8 cellular contexts compared by ENCODE assay signal in genomic region chr9:137189297-137190295, GRCh38. TPM values are rescaled to one million over a fixed set of nuclear protein-coding genes. Genes with fewer than 3 reads are reported as not detected.
DNase-seq lines count a peak whose midpoint lies in the region; ATAC-seq and TF ChIP-seq lines count a peak whose summit lies in the region.

No MANE protein-coding gene starts in this region.

- H3K9ac ChIP-seq in skeletal muscle satellite cell (ENCODE audit: low read depth, low read length) = peak overlapping the region; percentile 95

- TF ChIP-seq POLR2A in gastroesophageal sphincter (IDR thresholded peaks at IDR 0.05) = no peak

- H3K27me3 ChIP-seq in GM23338 (ENCODE audit: insufficient read depth) (no peaks in the 10 kb centered on the region), gastroesophageal sphincter (no peaks in the 10 kb centered on the region), skeletal muscle satellite cell (ENCODE audit: control insufficient read depth, insufficient read depth, low read length) (no peaks in the 10 kb centered on the region)

- H3K4me1 ChIP-seq in GM23338 (ENCODE audit: insufficient read depth) (peaks cover 13% of the 10 kb centered on the region), gastroesophageal sphincter (peaks cover 6 to 79% (median 36%) of the 10 kb centered on the region in 3 donors), skeletal muscle satellite cell (ENCODE audit: control insufficient read depth, insufficient read depth, low read length) (peaks cover 25% of the 10 kb centered on the region)

- ATAC-seq in GM23338 = no peak
- no peak for ATAC-seq in T-helper 17 cell
- no peak for ATAC-seq in gastroesophageal sphincter

- no peaks in the 10 kb centered on the region for H3K9me2 ChIP-seq in GM23338 (ENCODE audit: insufficient read depth)

- H3K4me3 Mint-ChIP-seq in GM23338 (peak overlapping the region; percentile 90), T-helper 17 cell (peak overlapping the region; percentile 94)

- DNase-seq in GM23338 (ENCODE audit: low spot score) (no peak), T-helper 17 cell (no peak), A172 (ENCODE audit: low spot score) (no peak), NCI-H2029 treated with DMSO at 0.1 percent for 48 hours (lab: John Stamatoyannopoulos, UW) (no peak), globus pallidus (ENCODE audit: low spot score) (no peak)
- no peak for DNase-seq in stimulated activated naive CD4-positive, alpha-beta T cell treated with Interleukin-2 at 50 U/mL for 16 hours (lab: John Stamatoyannopoulos, UW)

- H3F3A ChIP-seq in GM23338 (replicated peaks; ENCODE audit: low read depth) = 0 out of 2 replicates have a peak, but pooled peaks cover 4% of the 10 kb centered on the region

- H3K27ac ChIP-seq in GM23338 (ENCODE audit: low read depth) (no peak overlapping the region), gastroesophageal sphincter (peak overlapping the region; percentile 75 to 99 (median 98))

- no peak for TF ChIP-seq EP300 in gastroesophageal sphincter (IDR thresholded peaks at IDR 0.05)

- peaks cover 13% of the 10 kb centered on the region for H3K27me3 Mint-ChIP-seq in GM23338 (ENCODE audit: insufficient read depth, low read depth, poor library complexity)
- H3K27me3 Mint-ChIP-seq in T-helper 17 cell = no peaks in the 10 kb centered on the region

- H3K9me3 ChIP-seq in T-helper 17 cell (ENCODE audit: control insufficient read depth, low read length, poor library complexity, severe bottlenecking) (no peaks in the 10 kb centered on the region), gastroesophageal sphincter (no peaks in the 10 kb centered on the region), skeletal muscle satellite cell (replicated peaks; ENCODE audit: low read length) (no peaks in the 10 kb centered on the region)

- H3K4me3 ChIP-seq in GM23338 (peak overlapping the region; percentile 94), gastroesophageal sphincter (peak overlapping the region; percentile 63 to 75), skeletal muscle satellite cell (ENCODE audit: low read length) (peak overlapping the region; percentile 95)

- no peaks in the 10 kb centered on the region for H3K9me3 Mint-ChIP-seq in GM23338

- H3K27ac Mint-ChIP-seq in GM23338 (peak overlapping the region; percentile 95), T-helper 17 cell (peak overlapping the region; percentile 89)

- H2AFZ ChIP-seq in GM23338 = no peak overlapping the region

- H3K36me3 ChIP-seq in GM23338 (ENCODE audit: insufficient read depth) = no peaks in the 10 kb centered on the region
- peaks cover 0 to 46% of the 10 kb centered on the region in 2 donors for H3K36me3 ChIP-seq in gastroesophageal sphincter
- peaks cover 38% of the 10 kb centered on the region for H3K36me3 ChIP-seq in skeletal muscle satellite cell (ENCODE audit: insufficient read depth, low read length)

- peaks cover 26% of the 10 kb centered on the region for H3K79me2 ChIP-seq in GM23338 (replicated peaks; ENCODE audit: insufficient read depth)

- H3K4me1 Mint-ChIP-seq in GM23338 (peaks cover 9% of the 10 kb centered on the region), T-helper 17 cell (peaks cover 22% of the 10 kb centered on the region)

- H3K4me2 ChIP-seq in GM23338 (peak overlapping the region; percentile 93), skeletal muscle satellite cell (ENCODE audit: low read length) (peak overlapping the region; percentile 94)

- peaks cover 5% of the 10 kb centered on the region for H3K36me3 Mint-ChIP-seq in GM23338 (ENCODE audit: low read depth)
- no peaks in the 10 kb centered on the region for H3K36me3 Mint-ChIP-seq in T-helper 17 cell (ENCODE audit: low read depth)

- WGBS in gastroesophageal sphincter (ENCODE audit: low coverage in 1 of 2), 2 donors = 42% methylated on average over 5 of the region's 23 CpGs; no CpG with 5 or more reads in 1 of the 2 donors

- H4K20me1 ChIP-seq in GM23338 (replicated peaks; ENCODE audit: insufficient read depth) = peaks cover 5% of the 10 kb centered on the region; the same call in 1 of the 2 replicates

- no peak for TF ChIP-seq CTCF in GM23338 (conservative IDR thresholded peaks at IDR 0.05; ENCODE audit: low read depth in 2 of 2)
- peak in 1 of 4 experiments; percentile 13 for TF ChIP-seq CTCF in gastroesophageal sphincter (IDR thresholded peaks at IDR 0.05)

TF ChIP-seq in GM23338, 12 proteins besides CTCF, POLR2A, EP300 and RAD21 (continues in another document):
- TF ChIP-seq CREB1 (CRISPR knock-in tag; IDR thresholded peaks at IDR 0.05; ENCODE audit: low read depth) (no peak), NANOG (IDR thresholded peaks at IDR 0.05; ENCODE audit: borderline replicate concordance) (no peak), STAT1 (IDR thresholded peaks at IDR 0.05; ENCODE audit: unreplicated experiment) (no peak), REST (IDR thresholded peaks at IDR 0.05; ENCODE audit: unreplicated experiment) (no peak)

RNA-seq across cellular contexts. Expression of gene SSNA1, which starts 1.1 kb away (rescaled TPM):
- total RNA-seq in GM23338 (2014; rRNA removed; shearing (Covaris generic)) = 91.5 and 132 TPM in 2 replicates
- 154 TPM in 2 replicates for polyA plus RNA-seq in GM23338 (2016; fragmentation: Nextera tagmentation; extraction: Ambion mirVana)
- total RNA-seq in T-helper 17 cell = 10 to 100 TPM; 39.4 to 48.3 TPM
- total RNA-seq in gastroesophageal sphincter = 10 to 100 TPM; 56.8 to 99.0 (median 73.8) TPM
- total RNA-seq in skeletal muscle satellite cell (2012; rRNA removed) = 64.6 and 103 TPM in 2 replicates
- total RNA-seq in A172 (2014; rRNA removed; shearing (Covaris generic)) = 257 and 270 TPM in 2 replicates

RNA-seq across cellular contexts. Expression of gene ANAPC2, which starts 1.2 kb away (rescaled TPM):
- 41.5 and 42.9 TPM in 2 replicates for total RNA-seq in GM23338 (2014; rRNA removed; shearing (Covaris generic))
- polyA plus RNA-seq in GM23338 (2016; fragmentation: Nextera tagmentation; extraction: Ambion mirVana) = 16.4 and 19.2 TPM in 2 replicates
- total RNA-seq in T-helper 17 cell (100 to 1,000 TPM; 114 to 116 TPM), gastroesophageal sphincter (10 to 100 TPM; 11.9 to 32.1 (median 23.7) TPM)
- total RNA-seq in skeletal muscle satellite cell (2012; rRNA removed) = 17.5 and 21.5 TPM in 2 replicates
- 23.1 and 29.2 TPM in 2 replicates for total RNA-seq in A172 (2014; rRNA removed; shearing (Covaris generic))

RNA-seq across cellular contexts. Expression of gene TPRN, which starts 10.9 kb away (rescaled TPM):
- total RNA-seq in GM23338 (2014; rRNA removed; shearing (Covaris generic)) = 29.2 and 29.3 TPM in 2 replicates
- 6.4 and 9.1 TPM in 2 replicates for polyA plus RNA-seq in GM23338 (2016; fragmentation: Nextera tagmentation; extraction: Ambion mirVana)
- total RNA-seq in T-helper 17 cell (1 to 10 TPM; 5.7 to 6.3 TPM), gastroesophageal sphincter (10 to 100 TPM in 1 of 4 donors, 1 to 10 TPM in 3; 3.6 to 11.6 (median 6.1) TPM)
- total RNA-seq in skeletal muscle satellite cell (2012; rRNA removed) = 7.9 and 8.6 TPM in 2 replicates
- 26.9 and 34.5 TPM in 2 replicates for total RNA-seq in A172 (2014; rRNA removed; shearing (Covaris generic))

RNA-seq across cellular contexts. Expression of gene TMEM203, which starts 15.9 kb away (rescaled TPM):
- total RNA-seq in GM23338 (2014; rRNA removed; shearing (Covaris generic)) = 43.2 and 53.4 TPM in 2 replicates
- 32.7 and 37.4 TPM in 2 replicates for polyA plus RNA-seq in GM23338 (2016; fragmentation: Nextera tagmentation; extraction: Ambion mirVana)
- 10 to 100 TPM; 21.3 to 21.4 TPM for total RNA-seq in T-helper 17 cell
- total RNA-seq in gastroesophageal sphincter = 10 to 100 TPM; 21.9 to 36.1 (median 29.1) TPM
- 29.9 and 31.5 TPM in 2 replicates for total RNA-seq in skeletal muscle satellite cell (2012; rRNA removed)
- total RNA-seq in A172 (2014; rRNA removed; shearing (Covaris generic)) = 115 and 120 TPM in 2 replicates

RNA-seq across cellular contexts. Expression of gene NDOR1, which starts 15.9 kb away (rescaled TPM):
- total RNA-seq in GM23338 (2014; rRNA removed; shearing (Covaris generic)) = 25.4 and 38.1 TPM in 2 replicates
- polyA plus RNA-seq in GM23338 (2016; fragmentation: Nextera tagmentation; extraction: Ambion mirVana) = 19.4 and 19.7 TPM in 2 replicates
- total RNA-seq in T-helper 17 cell = 10 to 100 TPM; 24.0 to 30.7 TPM
- total RNA-seq in gastroesophageal sphincter = 1 to 10 TPM; 4.6 to 9.8 (median 7.6) TPM
- total RNA-seq in skeletal muscle satellite cell (2012; rRNA removed) = 6.8 and 7.4 TPM in 2 replicates
- 23.8 and 25.5 TPM in 2 replicates for total RNA-seq in A172 (2014; rRNA removed; shearing (Covaris generic))
